8 cellular contexts compared by ENCODE assay signal in the genomic region with DNA sequence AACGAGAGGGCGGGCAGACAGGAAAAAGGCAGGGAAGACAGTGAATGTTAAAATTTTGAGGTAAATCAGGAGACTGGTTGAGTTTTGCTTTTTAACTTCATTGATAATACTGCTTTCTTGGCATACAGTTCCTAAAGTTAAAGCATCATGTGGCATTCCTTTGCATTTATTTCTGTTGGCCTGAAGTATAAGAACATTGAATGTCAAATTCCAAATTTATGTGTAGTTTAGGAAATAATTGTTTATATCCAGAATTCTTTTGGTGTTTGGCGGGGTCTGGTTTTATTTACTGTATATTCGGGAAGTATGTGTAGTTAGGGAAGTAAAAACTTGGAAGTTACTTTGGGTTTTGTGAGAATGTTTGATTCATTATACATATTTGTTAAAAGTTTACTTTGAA.
A peak's percentile ranks its signal among the peaks of the same experiment; 100 is the strongest.
DNase-seq lines count a peak whose midpoint lies in the region; ATAC-seq and TF ChIP-seq lines count a peak whose summit lies in the region.

No MANE protein-coding gene starts in this region.

- H3K36me3 ChIP-seq in ACC112 (ENCODE audit: insufficient read depth, low read length) (peaks cover 12% of the 10 kb centered on the region; the same call in 1 of the 2 replicates), KOPT-K1 (ENCODE audit: insufficient read depth, low read length) (peaks cover 27% of the 10 kb centered on the region)

- no peaks in the 10 kb centered on the region for H3K9me3 ChIP-seq in KOPT-K1 (ENCODE audit: insufficient read depth, low read length, poor library complexity, severe bottlenecking)

- no peaks in the 10 kb centered on the region for H3K9me3 Mint-ChIP-seq in naive B cell

- H3K4me3 ChIP-seq in ACC112 (ENCODE audit: low read depth, low read length) (peak overlapping the region; percentile 91), coronary artery (peak overlapping the region; percentile 96)

- H2AFZ ChIP-seq in ACC112 (ENCODE audit: low read length, unreplicated experiment): no peak overlapping the region

- no peak for ATAC-seq in naive B cell (ENCODE audit: low read depth in 2 of 2)

- no peak for TF ChIP-seq CTCF in coronary artery (IDR thresholded peaks at IDR 0.05)

- H3K4me1 Mint-ChIP-seq in naive B cell: peaks cover 42 to 60% (median 43%) of the 10 kb centered on the region in 3 donors

- H3K27ac ChIP-seq in ACC112 (ENCODE audit: low read depth, low read length) (peak overlapping the region; percentile 89), KOPT-K1 (ENCODE audit: low read depth, low read length, poor library complexity, severe bottlenecking) (peak overlapping the region; percentile 99), coronary artery (peak overlapping the region; percentile 88 to 100)

- H3K4me1 ChIP-seq in ACC112 (ENCODE audit: control insufficient read depth, insufficient read depth, low read length, unreplicated experiment): peaks cover 31% of the 10 kb centered on the region

- DNase-seq in coronary artery (ENCODE audit: low spot score) (no peak), naive B cell (no peak), DMS 273 treated with DMSO at 0.1 percent for 48 hours (lab: John Stamatoyannopoulos, UW) (no peak), NCI-H774 (lab: John Stamatoyannopoulos, UW) (no peak), SW480 (ENCODE audit: low spot score) (no peak), superior temporal gyrus (ENCODE audit: extremely low spot score) (no peak)

- H3K4me3 Mint-ChIP-seq in naive B cell: peak overlapping the region; percentile 87 to 97 (median 94)

- no peaks in the 10 kb centered on the region for H3K27me3 ChIP-seq in ACC112 (ENCODE audit: insufficient read depth, low read length)

- peaks cover 55% of the 10 kb centered on the region for H3K79me2 ChIP-seq in ACC112 (ENCODE audit: control insufficient read depth, insufficient read depth, low read length, unreplicated experiment)

- no peaks in the 10 kb centered on the region for H3K36me3 Mint-ChIP-seq in naive B cell

- peak overlapping the region; percentile 86 to 99 (median 94) for H3K27ac Mint-ChIP-seq in naive B cell

- H3K27me3 Mint-ChIP-seq in naive B cell: no peaks in the 10 kb centered on the region
